Comparison of ENCODE assay signal across 9 cellular contexts in genomic region chr4:85929926-85930325, GRCh38.
DNase-seq lines count a peak whose midpoint lies in the region; TF ChIP-seq lines count a peak whose summit lies in the region.
"Had no signal": no experiment of that assay in that cellular context is flagged by ENCODE, and none has a peak within 500 bp of the region (broad histone marks: within the 10 kb centered on the region; RNA-seq: fewer than 3 reads in every experiment).

No MANE protein-coding gene starts in this region.

- TF ChIP-seq CTCF in liver (IDR thresholded peaks at IDR 0.05; ENCODE audit: low read depth, low read length, missing input control) (peak; percentile 6), transverse colon (IDR thresholded peaks at IDR 0.05) (no peak)

- H3K27me3 ChIP-seq in liver (ENCODE audit: control insufficient read depth in 4 of 4, insufficient read depth in 4 of 4, low read length in 3 of 4) (no peaks in the 10 kb centered on the region), transverse colon (no peaks in the 10 kb centered on the region)

- in situ Hi-C loops in transverse colon (cut with MboI; ENCODE audit: low pct_ligation_motif_present in 1 of 4, low pct_unique_long_range_greater_than_20kb in 1 of 4, low sequenced_read_pairs in 3 of 4), result no loop called here

- POLR2A ChIA-PET in activated CD4-positive, alpha-beta T cell treated with anti-CD3 and anti-CD28 coated beads, Interleukin-2, amount 10 ng/mL, durations not matched to agents 7 days and 5 days (lab: Charles Lee), result no interaction called here

- H3K36me3 Mint-ChIP-seq in activated CD4-positive, alpha-beta T cell treated with anti-CD3 and anti-CD28 coated beads, Interleukin-2, amount 10 ng/mL, durations not matched to agents 7 days and 5 days (ENCODE audit: low read depth), result no peaks in the 10 kb centered on the region

- no peak for TF ChIP-seq EP300 in transverse colon (IDR thresholded peaks at IDR 0.05; ENCODE audit: low read depth)

- peak; percentile 6 for DNase-seq in activated CD4-positive, alpha-beta T cell treated with anti-CD3 and anti-CD28 coated beads, Interleukin-2, amount 10 ng/mL, durations not matched to agents 7 days and 5 days
- DNase-seq in activated CD4-positive, alpha-beta T cell treated with anti-CD3 and anti-CD28 coated beads for 48 hours, result no peak
- DNase-seq in SW480 (ENCODE audit: low spot score), result peak; percentile 13
- DNase-seq in transverse colon, result peak; percentile 49
- DNase-seq in COLO668 (lab: John Stamatoyannopoulos, UW; ENCODE audit: unreplicated experiment), result no peak
- no peak for DNase-seq in dedifferentiated amniotic fluid mesenchymal stem cell (ENCODE audit: extremely low spot score)
- DNase-seq in NCI-H82 (lab: John Stamatoyannopoulos, UW), result no peak
- DNase-seq: AML-193 had no signal

- 7% methylated on average over 10 of the region's 10 CpGs for WGBS in liver
- 21 to 26% methylated on average over 5 to 10 of the region's 10 CpGs for WGBS in transverse colon (ENCODE audit: low coverage in 1 of 2), 2 donors

- H3K4me3 ChIP-seq in liver (ENCODE audit: low read depth in 1 of 3, low read length in 3 of 3) (peak overlapping the region; percentile 30 to 65 (median 46)), transverse colon (peak overlapping the region in 3 of 4 donors; percentile 3 to 36 (median 11))

- no peak overlapping the region for H3K4me3 Mint-ChIP-seq in activated CD4-positive, alpha-beta T cell treated with anti-CD3 and anti-CD28 coated beads, Interleukin-2, amount 10 ng/mL, durations not matched to agents 7 days and 5 days

- peak overlapping the region in 1 of 2 donors; percentile 24 for H3K9ac ChIP-seq in liver (ENCODE audit: low read depth in 1 of 2, low read length in 2 of 2)

- no peak for TF ChIP-seq POLR2A in transverse colon (IDR thresholded peaks at IDR 0.05)

- H3K36me3 ChIP-seq in liver (ENCODE audit: control insufficient read depth in 4 of 4, insufficient read depth in 3 of 4, low read depth in 1 of 4, low read length in 3 of 4) (no peaks in the 10 kb centered on the region), transverse colon (no peaks in the 10 kb centered on the region)

- no peaks in the 10 kb centered on the region for H3K9me3 ChIP-seq in liver (ENCODE audit: control insufficient read depth in 4 of 4, low read length in 3 of 4)
- no peaks in the 10 kb centered on the region for H3K9me3 ChIP-seq in transverse colon

- H3K27ac Mint-ChIP-seq in activated CD4-positive, alpha-beta T cell treated with anti-CD3 and anti-CD28 coated beads, Interleukin-2, amount 10 ng/mL, durations not matched to agents 7 days and 5 days, result no peak overlapping the region

- H3K4me1 Mint-ChIP-seq in activated CD4-positive, alpha-beta T cell treated with anti-CD3 and anti-CD28 coated beads, Interleukin-2, amount 10 ng/mL, durations not matched to agents 7 days and 5 days, result peaks cover 10% of the 10 kb centered on the region

- intact Hi-C loops in transverse colon (cut with DNase I; ENCODE audit: low total_unique reads), result loop anchor here (10.0 kb wide), 1 partner anchor 225 kb away; no protein-coding TSS in a partner anchor

- no peak for TF ChIP-seq RAD21 in liver (IDR thresholded peaks at IDR 0.05)

- no peaks in the 10 kb centered on the region for H3K9me3 Mint-ChIP-seq in activated CD4-positive, alpha-beta T cell treated with anti-CD3 and anti-CD28 coated beads, Interleukin-2, amount 10 ng/mL, durations not matched to agents 7 days and 5 days

- H3K27me3 Mint-ChIP-seq in activated CD4-positive, alpha-beta T cell treated with anti-CD3 and anti-CD28 coated beads, Interleukin-2, amount 10 ng/mL, durations not matched to agents 7 days and 5 days, result peaks cover 4% of the 10 kb centered on the region

- H3K4me1 ChIP-seq in liver (ENCODE audit: control insufficient read depth in 4 of 4, insufficient read depth in 4 of 4, low read length in 3 of 4) (peaks cover 6 to 50% (median 37%) of the 10 kb centered on the region in 4 donors), transverse colon (peaks cover 7 to 42% (median 19%) of the 10 kb centered on the region in 4 donors)

- CTCF ChIA-PET in activated CD4-positive, alpha-beta T cell treated with anti-CD3 and anti-CD28 coated beads, Interleukin-2, amount 10 ng/mL, durations not matched to agents 7 days and 5 days (lab: Charles Lee), result no interaction called here

- peak overlapping the region; percentile 66 to 76 for H3K27ac ChIP-seq in liver (ENCODE audit: low read depth in 1 of 2, low read length in 2 of 2)
- H3K27ac ChIP-seq in transverse colon, result peak overlapping the region; percentile 61 to 71 (median 65)

TF ChIP-seq in liver, 16 proteins besides CTCF, POLR2A, EP300 and RAD21:
- peak in 1 of 2 donors; percentile 2 for TF ChIP-seq HNF4A (conservative IDR thresholded peaks at IDR 0.05)
- TF ChIP-seq TAF1 (conservative IDR thresholded peaks at IDR 0.05), result peak; percentile 13
- TF ChIP-seq FOXA2 (IDR thresholded peaks at IDR 0.05), result no peak
- no peak for TF ChIP-seq JUND (IDR thresholded peaks at IDR 0.05)
- TF ChIP-seq SP1 (IDR thresholded peaks at IDR 0.05), result no peak

Comparison
In these comparisons a context has a peak if more than half of its experiments do, and no peak if none do; other contexts are left out.
1. DNase-seq: peak in activated CD4-positive, alpha-beta T cell treated with anti-CD3 and anti-CD28 coated beads, Interleukin-2, amount 10 ng/mL, durations not matched to agents 7 days and 5 days (single experiment), SW480 (single experiment) and transverse colon (single experiment); none in activated CD4-positive, alpha-beta T cell treated with anti-CD3 and anti-CD28 coated beads for 48 hours (single experiment), COLO668 (single experiment), dedifferentiated amniotic fluid mesenchymal stem cell (single experiment) and NCI-H82 (single experiment).